ENCODE assay signal across 18 cellular contexts in genomic region chr3:141707741-141708203, GRCh38. TPM values are rescaled to one million over a fixed set of nuclear protein-coding genes. Genes with fewer than 3 reads are reported as not detected.
DNase-seq lines count a peak whose midpoint lies in the region; ATAC-seq and TF ChIP-seq lines count a peak whose summit lies in the region.
"Had no signal": no experiment of that assay in that cellular context is flagged by ENCODE, and none has a peak within 500 bp of the region (broad histone marks: within the 10 kb centered on the region; RNA-seq: fewer than 3 reads in every experiment).

No MANE protein-coding gene starts in this region.

- no peaks in the 10 kb centered on the region for H3K9me3 Mint-ChIP-seq in MCF 10A (ENCODE audit: unreplicated experiment)
- H3K9me3 Mint-ChIP-seq: activated T-cell treated with anti-CD3 and anti-CD28 coated beads, Interleukin-2, amount 50 U/mL, for 72 hours; neural crest cell had no signal

- TF ChIP-seq CTCF in breast epithelium (IDR thresholded peaks at IDR 0.05) = no peak
- no peak for TF ChIP-seq CTCF in MCF 10A (IDR thresholded peaks at IDR 0.05; ENCODE audit: unreplicated experiment)
- TF ChIP-seq CTCF in astrocyte of the cerebellum (IDR thresholded peaks at IDR 0.05; ENCODE audit: low read depth, low read length, missing control alignments) = no peak

- H2AK5ac ChIP-seq in neuronal stem cell (ENCODE audit: low read depth, low read length) = no peak overlapping the region

- in situ Hi-C loops in astrocyte of the cerebellum (cut with HindIII; ENCODE audit: low sequenced_read_pairs) = no loop called here

- ATAC-seq in aorta (ENCODE audit: low FRiP score) = no peak
- ATAC-seq in GM19395 (IDR thresholded peaks at IDR 0.05; ENCODE audit: unreplicated experiment) = no peak
- no peak for ATAC-seq in HG02884 (IDR thresholded peaks at IDR 0.05; ENCODE audit: unreplicated experiment)
- ATAC-seq: activated T-cell treated with anti-CD3 and anti-CD28 coated beads, Interleukin-2, amount 50 U/mL, for 72 hours; Panc1 had no signal

- TF ChIP-seq POLR2A in breast epithelium (IDR thresholded peaks at IDR 0.05) = no peak

- H3K9ac ChIP-seq in neuronal stem cell (ENCODE audit: low read depth, low read length, poor library complexity) = no peak overlapping the region

- no peak overlapping the region for H3K27ac Mint-ChIP-seq in MCF 10A (ENCODE audit: low read depth, unreplicated experiment)
- H3K27ac Mint-ChIP-seq: activated T-cell treated with anti-CD3 and anti-CD28 coated beads, Interleukin-2, amount 50 U/mL, for 72 hours had no signal

- H2BK120ac ChIP-seq in neuronal stem cell (ENCODE audit: low read depth, low read length) = no peak overlapping the region

- H3K14ac ChIP-seq in neuronal stem cell (ENCODE audit: low read length) = no peak overlapping the region

- no peak overlapping the region for H3K23ac ChIP-seq in neuronal stem cell (ENCODE audit: low read depth, low read length, poor library complexity)

- no peak overlapping the region for H3K4ac ChIP-seq in neuronal stem cell (ENCODE audit: low read length)

- no peak overlapping the region for H3K4me2 ChIP-seq in neuronal stem cell (ENCODE audit: insufficient read depth, low read length, poor library complexity, severe bottlenecking)

- no peak overlapping the region for H2BK5ac ChIP-seq in neuronal stem cell (ENCODE audit: low read length)

- no peak overlapping the region for H2BK12ac ChIP-seq in neuronal stem cell (ENCODE audit: low read length)

- H4K8ac ChIP-seq in neuronal stem cell (ENCODE audit: low read depth, low read length) = no peak overlapping the region

- H3K27ac ChIP-seq in breast epithelium (peak overlapping the region; percentile 69 to 80), aorta (ENCODE audit: low read depth in 1 of 2, low read length in 2 of 2) (peak overlapping the region; percentile 91 to 97), neuronal stem cell (replicated peaks; ENCODE audit: low read length) (no peak overlapping the region)
- H3K27ac ChIP-seq: 22Rv1 had no signal

- H3K27me3 ChIP-seq in breast epithelium = no peaks in the 10 kb centered on the region
- no peaks in the 10 kb centered on the region for H3K27me3 ChIP-seq in aorta (ENCODE audit: control insufficient read depth in 1 of 2, insufficient read depth in 2 of 2, low read length in 1 of 2)
- H3K27me3 ChIP-seq in neuronal stem cell (ENCODE audit: control insufficient read depth in 3 of 3, insufficient read depth in 3 of 3, low read depth in 1 of 3, low read length in 3 of 3) = peaks cover 0 to 9% (median 0%) of the 10 kb centered on the region in 3 experiments

- DNase-seq in breast epithelium (ENCODE audit: low spot score in 2 of 2) (no peak), MCF 10A (ENCODE audit: unreplicated experiment) (no peak), astrocyte of the cerebellum (ENCODE audit: low read depth) (peak; percentile 12), hepatic stellate cell (ENCODE audit: low spot score) (peak; percentile 41), aorta (no peak), neuronal stem cell (ENCODE audit: low spot score) (no peak)
- DNase-seq: activated CD4-positive, alpha-beta T cell treated with anti-CD3 and anti-CD28 coated beads for 48 hours; activated T-cell treated with anti-CD3 and anti-CD28 coated beads, Interleukin-2, amount 50 U/mL, for 72 hours; anterior cingulate cortex; NCI-H1436; NCI-H524 treated with DMSO at 0.1 percent for 48 hours had no signal

- H3K18ac ChIP-seq in neuronal stem cell (ENCODE audit: low read length) = no peak overlapping the region

- H2BK15ac ChIP-seq in neuronal stem cell (ENCODE audit: low read length) = no peak overlapping the region

- H3K4me1 Mint-ChIP-seq in MCF 10A (ENCODE audit: insufficient read depth, unreplicated experiment) = no peaks in the 10 kb centered on the region

- H3K9me3 ChIP-seq in breast epithelium (no peaks in the 10 kb centered on the region), aorta (ENCODE audit: control insufficient read depth, low read length) (no peaks in the 10 kb centered on the region), neuronal stem cell (replicated peaks in 1 of 2; ENCODE audit: control insufficient read depth in 2 of 2, insufficient read depth in 1 of 2, low read depth in 1 of 2, low read length in 2 of 2) (no peaks in the 10 kb centered on the region)

- no TSS peak for BruUV-seq in MCF 10A (replicated peaks; lab: Mats Ljungman, UMichigan)

- H3K79me1 ChIP-seq in neuronal stem cell (ENCODE audit: low read depth, low read length) = no peaks in the 10 kb centered on the region

- no peaks in the 10 kb centered on the region for H3K27me3 Mint-ChIP-seq in MCF 10A (ENCODE audit: insufficient read depth, unreplicated experiment)

- H3K4me1 ChIP-seq in breast epithelium = no peaks in the 10 kb centered on the region
- no peaks in the 10 kb centered on the region for H3K4me1 ChIP-seq in aorta (ENCODE audit: control insufficient read depth in 1 of 2, insufficient read depth in 2 of 2, low read length in 2 of 2)
- H3K4me1 ChIP-seq in neuronal stem cell (ENCODE audit: control insufficient read depth in 2 of 2, insufficient read depth in 1 of 2, low read depth in 1 of 2, low read length in 2 of 2) = no peaks in the 10 kb centered on the region

- H4K91ac ChIP-seq in neuronal stem cell (ENCODE audit: low read depth, low read length, poor library complexity) = no peak overlapping the region

- H3K36me3 ChIP-seq in breast epithelium (no peaks in the 10 kb centered on the region), aorta (ENCODE audit: control insufficient read depth in 1 of 2, insufficient read depth in 2 of 2, low read length in 1 of 2) (no peaks in the 10 kb centered on the region), neuronal stem cell (replicated peaks in 1 of 2; ENCODE audit: control insufficient read depth in 2 of 2, insufficient read depth in 2 of 2, low read length in 2 of 2) (no peaks in the 10 kb centered on the region)

- POLR2A ChIA-PET in MCF 10A (lab: Yijun Ruan, JAX) = interaction anchor here (0.7 kb wide), 1 partner anchor 9 kb away, joined by 4 read pairs; no protein-coding TSS in a partner anchor

- CTCF ChIA-PET in MCF 10A (lab: Yijun Ruan, JAX) = no interaction called here

- no peaks in the 10 kb centered on the region for H3K36me3 Mint-ChIP-seq in MCF 10A (ENCODE audit: insufficient read depth, unreplicated experiment)

- H2AFZ ChIP-seq in neuronal stem cell (ENCODE audit: low read length) = no peak overlapping the region

- intact Hi-C loops in breast epithelium (cut with DNase I; ENCODE audit: low total_unique reads) = no loop called here
- intact Hi-C loops in MCF 10A (cut with micrococcal nuclease) = no loop called here
- intact Hi-C loops in aorta (cut with DNase I) = no loop called here

- no peak overlapping the region for H3K4me3 Mint-ChIP-seq in MCF 10A (ENCODE audit: unreplicated experiment)
- H3K4me3 Mint-ChIP-seq: activated T-cell treated with anti-CD3 and anti-CD28 coated beads, Interleukin-2, amount 50 U/mL, for 72 hours; neural crest cell had no signal

- no peak overlapping the region for H3K4me3 ChIP-seq in breast epithelium
- no peak overlapping the region for H3K4me3 ChIP-seq in astrocyte of the cerebellum (ENCODE audit: low read depth, low read length)
- H3K4me3 ChIP-seq in aorta (ENCODE audit: low read length in 2 of 2) = no peak overlapping the region
- H3K4me3 ChIP-seq in neuronal stem cell (ENCODE audit: low read length in 2 of 2) = no peak overlapping the region

- WGBS in aorta, 2 donors = 1% methylated on average over 2 of the region's 2 CpGs
- WGBS in neuronal stem cell (ENCODE audit: extremely low coverage in 2 of 2, insufficient read length in 2 of 2, insufficient replicate concordance in 1 of 2), 2 donors = no CpG with 5 or more reads among the region's 2 CpGs

RNA-seq across cellular contexts. Expression of gene RNF7, which starts 30.3 kb away (rescaled TPM):
- total RNA-seq in breast epithelium (100 to 1,000 TPM in 1 of 3 donors, 10 to 100 TPM in 2; 80.5 to 101 (median 86.8) TPM), MCF 10A (2022) (96.1 and 112 TPM in 2 replicates), aorta (10 to 100 TPM; 68.3 to 76.3 TPM)
- 100 to 1,000 TPM; 123 to 221 TPM for polyA plus RNA-seq in aorta
- polyA plus RNA-seq in neuronal stem cell (2013, experiment 1 of 2) = 98.2 TPM
- 98.2 TPM for polyA plus RNA-seq in neuronal stem cell (2013, experiment 2 of 2)

RNA-seq across cellular contexts. Expression of gene GRK7, which starts 55.4 kb away (rescaled TPM):
- total RNA-seq in breast epithelium = under 1 TPM in 2 of 3 donors, not detected in 1; 0.15 to 0.33 TPM
- not detected in 2 replicates for total RNA-seq in MCF 10A (2022)
- under 1 TPM in 1 of 2 donors, not detected in 1; 0.23 TPM for total RNA-seq in aorta
- polyA plus RNA-seq in aorta = not detected
- polyA plus RNA-seq in neuronal stem cell (2013, experiment 1 of 2) = not detected
- polyA plus RNA-seq in neuronal stem cell (2013, experiment 2 of 2) = not detected
- total RNA-seq: activated T-cell treated with anti-CD3 and anti-CD28 coated beads, Interleukin-2, amount 50 U/mL, for 72 hours; neural crest cell; T-helper 2 cell treated with Interferon-gamma antibody and Interleukin-4, amounts not matched to agents 100 ng/mL and 5 ng/mL, for 36 hours had no signal
- polyA plus RNA-seq: liver had no signal

Comparison
In these comparisons a context has a peak if more than half of its experiments do, and no peak if none do; other contexts are left out.
1. DNase-seq: peak in astrocyte of the cerebellum (single experiment) and hepatic stellate cell (single experiment); none in breast epithelium (0 of 2), MCF 10A (single experiment), aorta (0 of 2) and neuronal stem cell (single experiment).